18 cellular contexts compared by ENCODE assay signal in genomic region chr3:37859354-37859753, GRCh38. TPM values are rescaled to one million over a fixed set of nuclear protein-coding genes. Genes with fewer than 3 reads are reported as not detected.
DNase-seq lines count a peak whose midpoint lies in the region; ATAC-seq, FAIRE-seq and TF ChIP-seq lines count a peak whose summit lies in the region.
"Had no signal": no experiment of that assay in that cellular context is flagged by ENCODE, and none has a peak within 500 bp of the region (broad histone marks: within the 10 kb centered on the region; RNA-seq: fewer than 3 reads in every experiment).

No MANE protein-coding gene starts in this region.

- H4K20me1 ChIP-seq in DND-41 (ENCODE audit: insufficient read depth, low read length): peaks cover 21% of the 10 kb centered on the region; the same call in 1 of the 2 replicates
- H4K20me1 ChIP-seq in astrocyte (ENCODE audit: insufficient read depth, low read length): peaks cover 25% of the 10 kb centered on the region

- intact Hi-C loops in testis (cut with DNase I; ENCODE audit: low total_unique reads): loop anchor here (10.0 kb wide), 1 partner anchor 145 kb away; no protein-coding TSS in a partner anchor

- no peak overlapping the region for H3K4me3 ChIP-seq in DND-41 (ENCODE audit: low read depth in 1 of 2, low read length in 2 of 2)
- no peak overlapping the region for H3K4me3 ChIP-seq in astrocyte (ENCODE audit: insufficient read depth, low read depth, low read length)
- no peak overlapping the region for H3K4me3 ChIP-seq in testis

- peak overlapping the region; percentile 100 for H3K4me2 ChIP-seq in DND-41 (ENCODE audit: insufficient read depth, low read length)
- no peak overlapping the region for H3K4me2 ChIP-seq in astrocyte (ENCODE audit: low read length)

- H3K36me3 ChIP-seq in DND-41 (ENCODE audit: insufficient read depth, low read length): no peaks in the 10 kb centered on the region; the same call in 1 of the 2 replicates
- no peaks in the 10 kb centered on the region for H3K36me3 ChIP-seq in astrocyte (ENCODE audit: insufficient read depth, low read length)
- no peaks in the 10 kb centered on the region for H3K36me3 ChIP-seq in testis (ENCODE audit: low read depth, missing control alignments)
- H3K36me3 ChIP-seq: brain microvascular endothelial cell had no signal

- TF ChIP-seq POLR2A in testis (IDR thresholded peaks at IDR 0.05): no peak

- H3K27ac ChIP-seq in DND-41 (ENCODE audit: low read length) (no peak overlapping the region; the same call in 1 of the 2 replicates), astrocyte (ENCODE audit: low read depth, low read length) (no peak overlapping the region), testis (peak overlapping the region; percentile 71 to 93)
- H3K27ac ChIP-seq: HL-60, KMS-11 had no signal

- H3K4me3 Mint-ChIP-seq in astrocyte (ENCODE audit: unreplicated experiment) (peak overlapping the region; percentile 45), naive B cell (peak overlapping the region in 6 of 8 donors; percentile 2 to 89 (median 48))

- H3K9ac ChIP-seq in DND-41 (ENCODE audit: low read depth, low read length) (peak overlapping the region; percentile 93; the same call in 1 of the 2 replicates), astrocyte (ENCODE audit: low read length) (no peak overlapping the region)

- WGBS in testis, 2 donors: 57 to 73% methylated on average over 2 of the region's 2 CpGs

- 0 out of 2 replicates have a peak overlapping the region, but pooled peaks have one; percentile 87 for H2AFZ ChIP-seq in DND-41 (ENCODE audit: low read depth, low read length)
- no peak overlapping the region for H2AFZ ChIP-seq in astrocyte (ENCODE audit: low read depth, low read length)

- H3K4me1 ChIP-seq in DND-41 (ENCODE audit: insufficient read depth, low read length): peaks cover 40% of the 10 kb centered on the region
- peaks cover 32% of the 10 kb centered on the region for H3K4me1 ChIP-seq in astrocyte (ENCODE audit: insufficient read depth, low read length)
- H3K4me1 ChIP-seq in testis: peaks cover 20% of the 10 kb centered on the region

- no peak for FAIRE-seq in astrocyte (lab: Jason Lieb, UNC)
- FAIRE-seq: D721Med had no signal

- ATAC-seq in DND-41 (ENCODE audit: insufficient read depth, low read depth) (no peak), naive B cell (ENCODE audit: low read depth in 2 of 2) (no peak), HG02588 (IDR thresholded peaks at IDR 0.05; ENCODE audit: unreplicated experiment) (no peak), HG03139 (IDR thresholded peaks at IDR 0.05; ENCODE audit: unreplicated experiment) (no peak)

- DNase-seq in DND-41 (no peak), astrocyte (ENCODE audit: low read depth) (no peak), naive B cell (no peak), testis (no peak), NCI-H1092 (lab: John Stamatoyannopoulos, UW) (no peak), NCI-H1436 (lab: John Stamatoyannopoulos, UW) (no peak)
- DNase-seq: activated CD4-positive, alpha-beta T cell treated with anti-CD3 and anti-CD28 coated beads for 4 hours; activated CD8-positive, alpha-beta memory T cell treated with anti-CD3 and anti-CD28 coated beads, Interleukin-2, amount 50 U/mL, for 4 hours; activated naive CD4-positive, alpha-beta T cell treated with anti-CD3 and anti-CD28 coated beads, Interleukin-2, amount 10 ng/mL, durations not matched to agents 7 days and 5 days; brain microvascular endothelial cell; NCI-H1436 treated with DMSO at 0.1 percent for 48 hours; stimulated activated CD4-positive, alpha-beta T cell treated with anti-CD3 and anti-CD28 coated beads, Interleukin-4, amount 100 ng/mL, for 24 hours had no signal

- H3K9me3 ChIP-seq in DND-41 (ENCODE audit: insufficient read depth, low read length, severe bottlenecking) (no peaks in the 10 kb centered on the region), astrocyte (ENCODE audit: insufficient read depth, low read depth, low read length) (peaks cover 3% of the 10 kb centered on the region), testis (no peaks in the 10 kb centered on the region)

- H3K4me1 Mint-ChIP-seq in astrocyte (ENCODE audit: low read depth, unreplicated experiment): peaks cover 19% of the 10 kb centered on the region
- H3K4me1 Mint-ChIP-seq in naive B cell: peaks cover 14 to 23% (median 19%) of the 10 kb centered on the region in 3 donors

- H3K27me3 ChIP-seq in DND-41 (ENCODE audit: insufficient read depth, low read length, poor library complexity): no peaks in the 10 kb centered on the region
- no peaks in the 10 kb centered on the region for H3K27me3 ChIP-seq in astrocyte (ENCODE audit: insufficient read depth, low read length)
- no peaks in the 10 kb centered on the region for H3K27me3 ChIP-seq in testis
- H3K27me3 ChIP-seq: brain microvascular endothelial cell had no signal

- H3K79me2 ChIP-seq in DND-41 (ENCODE audit: insufficient read depth, low read length) (peaks cover 45% of the 10 kb centered on the region), astrocyte (ENCODE audit: insufficient read depth, low read length) (peaks cover 20% of the 10 kb centered on the region)

- H3K27ac Mint-ChIP-seq in astrocyte (ENCODE audit: unreplicated experiment): no peak overlapping the region
- H3K27ac Mint-ChIP-seq in naive B cell: no peak overlapping the region
- H3K27ac Mint-ChIP-seq: activated naive CD4-positive, alpha-beta T cell treated with anti-CD3 and anti-CD28 coated beads, Interleukin-2, amount 10 ng/mL, durations not matched to agents 7 days and 5 days had no signal

- H3K36me3 Mint-ChIP-seq in astrocyte (ENCODE audit: low read depth, unreplicated experiment) (peaks cover 3% of the 10 kb centered on the region), naive B cell (no peaks in the 10 kb centered on the region)
- H3K36me3 Mint-ChIP-seq: activated naive CD4-positive, alpha-beta T cell treated with anti-CD3 and anti-CD28 coated beads, Interleukin-2, amount 10 ng/mL, durations not matched to agents 7 days and 5 days had no signal

- peaks cover 5% of the 10 kb centered on the region for H3K27me3 Mint-ChIP-seq in astrocyte (ENCODE audit: low read depth, unreplicated experiment)
- peaks cover 22 to 41% (median 28%) of the 10 kb centered on the region in 3 donors for H3K27me3 Mint-ChIP-seq in naive B cell

- TF ChIP-seq CTCF in DND-41 (IDR thresholded peaks at IDR 0.05; ENCODE audit: borderline replicate concordance, extremely low read depth, low read length, poor library complexity, severe bottlenecking) (no peak), astrocyte (IDR thresholded peaks at IDR 0.05; ENCODE audit: insufficient read depth, low read depth, low read length) (no peak), testis (IDR thresholded peaks at IDR 0.05) (no peak)

- peaks cover 4% of the 10 kb centered on the region for H3K9me3 Mint-ChIP-seq in astrocyte (ENCODE audit: unreplicated experiment)
- no peaks in the 10 kb centered on the region for H3K9me3 Mint-ChIP-seq in naive B cell
- H3K9me3 Mint-ChIP-seq: activated naive CD4-positive, alpha-beta T cell treated with anti-CD3 and anti-CD28 coated beads, Interleukin-2, amount 10 ng/mL, durations not matched to agents 7 days and 5 days; T-helper 2 cell treated with Interferon-gamma antibody and Interleukin-4, amounts not matched to agents 5 μg/mL and 100 μg/mL, for 36 hours had no signal

RNA-seq across cellular contexts. Expression of gene CTDSPL, which starts 2.3 kb away (rescaled TPM):
- total RNA-seq in astrocyte: 32.9 and 37.9 TPM in 2 replicates
- polyA plus RNA-seq in naive B cell (ENCODE audit: low read depth in 6 of 6): under 1 TPM in 3 of 6 donors, not detected in 3; 0.15 to 0.70 (median 0.31) TPM
- total RNA-seq in testis: 10 to 100 TPM; 32.4 to 43.0 TPM
- 24.4 TPM for polyA plus RNA-seq in testis (ENCODE audit: insufficient read depth, low read depth, low replicate concordance)

Comparison
In these comparisons a context has a peak if more than half of its experiments do, and no peak if none do; other contexts are left out.
1. H3K27ac ChIP-seq: peak in testis (2 of 2); none in DND-41 (single experiment) and astrocyte (single experiment).